In genomic region chr17:78322858-78323455, GRCh38 we compare ENCODE assay signal across 1 cellular context.
TF ChIP-seq lines count a peak whose summit lies in the region.

No MANE protein-coding gene starts in this region.

TF ChIP-seq in GM23338, 12 proteins besides CTCF, POLR2A, EP300 and RAD21 (continued from another document):
- TF ChIP-seq ZNF331 (CRISPR knock-in tag; IDR thresholded peaks at IDR 0.05; ENCODE audit: low read depth), result no peak
- TF ChIP-seq, protein P1, sequence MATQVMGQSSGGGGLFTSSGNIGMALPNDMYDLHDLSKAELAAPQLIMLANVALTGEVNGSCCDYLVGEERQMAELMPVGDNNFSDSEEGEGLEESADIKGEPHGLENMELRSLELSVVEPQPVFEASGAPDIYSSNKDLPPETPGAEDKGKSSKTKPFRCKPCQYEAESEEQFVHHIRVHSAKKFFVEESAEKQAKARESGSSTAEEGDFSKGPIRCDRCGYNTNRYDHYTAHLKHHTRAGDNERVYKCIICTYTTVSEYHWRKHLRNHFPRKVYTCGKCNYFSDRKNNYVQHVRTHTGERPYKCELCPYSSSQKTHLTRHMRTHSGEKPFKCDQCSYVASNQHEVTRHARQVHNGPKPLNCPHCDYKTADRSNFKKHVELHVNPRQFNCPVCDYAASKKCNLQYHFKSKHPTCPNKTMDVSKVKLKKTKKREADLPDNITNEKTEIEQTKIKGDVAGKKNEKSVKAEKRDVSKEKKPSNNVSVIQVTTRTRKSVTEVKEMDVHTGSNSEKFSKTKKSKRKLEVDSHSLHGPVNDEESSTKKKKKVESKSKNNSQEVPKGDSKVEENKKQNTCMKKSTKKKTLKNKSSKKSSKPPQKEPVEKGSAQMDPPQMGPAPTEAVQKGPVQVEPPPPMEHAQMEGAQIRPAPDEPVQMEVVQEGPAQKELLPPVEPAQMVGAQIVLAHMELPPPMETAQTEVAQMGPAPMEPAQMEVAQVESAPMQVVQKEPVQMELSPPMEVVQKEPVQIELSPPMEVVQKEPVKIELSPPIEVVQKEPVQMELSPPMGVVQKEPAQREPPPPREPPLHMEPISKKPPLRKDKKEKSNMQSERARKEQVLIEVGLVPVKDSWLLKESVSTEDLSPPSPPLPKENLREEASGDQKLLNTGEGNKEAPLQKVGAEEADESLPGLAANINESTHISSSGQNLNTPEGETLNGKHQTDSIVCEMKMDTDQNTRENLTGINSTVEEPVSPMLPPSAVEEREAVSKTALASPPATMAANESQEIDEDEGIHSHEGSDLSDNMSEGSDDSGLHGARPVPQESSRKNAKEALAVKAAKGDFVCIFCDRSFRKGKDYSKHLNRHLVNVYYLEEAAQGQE (IDR thresholded peaks at IDR 0.05; ENCODE audit: unreplicated experiment), result no peak
- TF ChIP-seq EZH2 (IDR thresholded peaks at IDR 0.05; ENCODE audit: low read depth, unreplicated experiment), result no peak
- TF ChIP-seq NANOG (IDR thresholded peaks at IDR 0.05; ENCODE audit: borderline replicate concordance), result no peak
- TF ChIP-seq EZH2phosphoT487 (IDR thresholded peaks at IDR 0.05; ENCODE audit: unreplicated experiment), result no peak
- TF ChIP-seq CREB1 (CRISPR knock-in tag; IDR thresholded peaks at IDR 0.05; ENCODE audit: low read depth), result no peak
- TF ChIP-seq ZNF462 (CRISPR knock-in tag; IDR thresholded peaks at IDR 0.05), result no peak
- TF ChIP-seq POLR2AphosphoS5 (IDR thresholded peaks at IDR 0.05; ENCODE audit: low read depth), result no peak
- no peak for TF ChIP-seq JUNB (IDR thresholded peaks at IDR 0.05; ENCODE audit: unreplicated experiment)
- no peak for TF ChIP-seq ZNF114 (CRISPR knock-in tag; IDR thresholded peaks at IDR 0.05)
TF ChIP-seq in GM23338: peak in this region for 0.
